ENCODE assay signal across 1 cellular context in genomic region chr10:35379226-35380137, GRCh38.
TF ChIP-seq lines count a peak whose summit lies in the region.

No MANE protein-coding gene starts in this region.

TF ChIP-seq in GM12878, 131 proteins besides CTCF, POLR2A, EP300 and RAD21 (continued from another document):
- TF ChIP-seq SKIL (IDR thresholded peaks at IDR 0.05; ENCODE audit: low read depth, poor library complexity, severe bottlenecking) = peak; percentile 43
- 0 out of 2 replicates have a peak, but pooled peaks have one; percentile 37 for TF ChIP-seq GABPA (IDR thresholded peaks at IDR 0.05; ENCODE audit: low read depth)
- TF ChIP-seq ESRRA (IDR thresholded peaks at IDR 0.05; ENCODE audit: low read length) = no peak
- 0 out of 2 replicates have a peak, but pooled peaks have one; percentile 40 for TF ChIP-seq ZNF687 (IDR thresholded peaks at IDR 0.05)
- 0 out of 2 replicates have a peak, but pooled peaks have one; percentile 7 for TF ChIP-seq TCF12 (IDR thresholded peaks at IDR 0.05; ENCODE audit: low read depth, low read length)
- 0 out of 2 replicates have a peak, but pooled peaks have one; percentile 10 for TF ChIP-seq SPI1 (IDR thresholded peaks at IDR 0.05; ENCODE audit: borderline replicate concordance, insufficient read depth, low read depth, low read length)
- TF ChIP-seq BCL11A (IDR thresholded peaks at IDR 0.05; ENCODE audit: low read depth, low read length) = 0 out of 2 replicates have a peak, but pooled peaks have one; percentile 25
- TF ChIP-seq EED (IDR thresholded peaks at IDR 0.05; ENCODE audit: low read depth) = peak; percentile 50
- no peak for TF ChIP-seq SP1 (IDR thresholded peaks at IDR 0.05; ENCODE audit: low read depth, low read length)
- TF ChIP-seq KAT2A (conservative IDR thresholded peaks at IDR 0.05; ENCODE audit: control insufficient read depth, low read depth, low read length) = no peak
- no peak for TF ChIP-seq ZBTB40 (IDR thresholded peaks at IDR 0.05; ENCODE audit: borderline replicate concordance)
- TF ChIP-seq JUND (IDR thresholded peaks at IDR 0.05; ENCODE audit: low read depth, low read length) = no peak
- TF ChIP-seq CREM (IDR thresholded peaks at IDR 0.05; ENCODE audit: low read depth) = peak; percentile 77
- TF ChIP-seq RB1 (IDR thresholded peaks at IDR 0.05; ENCODE audit: borderline replicate concordance) = no peak
- TF ChIP-seq SUPT20H (IDR thresholded peaks at IDR 0.05; ENCODE audit: borderline replicate concordance, control insufficient read depth, low read depth, low read length) = no peak
- no peak for TF ChIP-seq DPF2 (IDR thresholded peaks at IDR 0.05)
- peak; percentile 50 for TF ChIP-seq JUNB (IDR thresholded peaks at IDR 0.05)
- TF ChIP-seq EGR1 (IDR thresholded peaks at IDR 0.05; ENCODE audit: borderline replicate concordance in 1 of 2, low read depth in 2 of 2, low read length in 2 of 2) = peak in 1 of 2 experiments; percentile 15; a peak in 1 of 3 replicates
- TF ChIP-seq STAT3 (IDR thresholded peaks at IDR 0.05; ENCODE audit: low read depth, low read length) = no peak
- no peak for TF ChIP-seq ETV6 (conservative IDR thresholded peaks at IDR 0.05 in 1 of 2, IDR thresholded peaks at IDR 0.05 in 1 of 2; ENCODE audit: borderline replicate concordance in 1 of 2, low read depth in 1 of 2)
- TF ChIP-seq ATF2 (IDR thresholded peaks at IDR 0.05; ENCODE audit: low read length) = peak; percentile 62; the same call in 1 of the 2 replicates
- 0 out of 2 replicates have a peak, but pooled peaks have one; percentile 16 for TF ChIP-seq MTA2 (IDR thresholded peaks at IDR 0.05; ENCODE audit: low read depth)
- TF ChIP-seq ELK1 (IDR thresholded peaks at IDR 0.05; ENCODE audit: low read depth, low read length) = no peak
- no peak for TF ChIP-seq CBX5 (IDR thresholded peaks at IDR 0.05; ENCODE audit: low read depth)
- TF ChIP-seq IKZF2 (IDR thresholded peaks at IDR 0.05) = peak; percentile 26 to 46; a peak in 3 of 4 replicates
- 0 out of 2 replicates have a peak, but pooled peaks have one; percentile 25 for TF ChIP-seq MEF2A (IDR thresholded peaks at IDR 0.05; ENCODE audit: insufficient read depth, low read depth, low read length)
- 0 out of 2 replicates have a peak, but pooled peaks have one; percentile 22 for TF ChIP-seq IRF4 (IDR thresholded peaks at IDR 0.05; ENCODE audit: low read depth, low read length)
TF ChIP-seq in GM12878: peak in this region for 20.
